9 cellular contexts compared by ENCODE assay signal in the genomic region with DNA sequence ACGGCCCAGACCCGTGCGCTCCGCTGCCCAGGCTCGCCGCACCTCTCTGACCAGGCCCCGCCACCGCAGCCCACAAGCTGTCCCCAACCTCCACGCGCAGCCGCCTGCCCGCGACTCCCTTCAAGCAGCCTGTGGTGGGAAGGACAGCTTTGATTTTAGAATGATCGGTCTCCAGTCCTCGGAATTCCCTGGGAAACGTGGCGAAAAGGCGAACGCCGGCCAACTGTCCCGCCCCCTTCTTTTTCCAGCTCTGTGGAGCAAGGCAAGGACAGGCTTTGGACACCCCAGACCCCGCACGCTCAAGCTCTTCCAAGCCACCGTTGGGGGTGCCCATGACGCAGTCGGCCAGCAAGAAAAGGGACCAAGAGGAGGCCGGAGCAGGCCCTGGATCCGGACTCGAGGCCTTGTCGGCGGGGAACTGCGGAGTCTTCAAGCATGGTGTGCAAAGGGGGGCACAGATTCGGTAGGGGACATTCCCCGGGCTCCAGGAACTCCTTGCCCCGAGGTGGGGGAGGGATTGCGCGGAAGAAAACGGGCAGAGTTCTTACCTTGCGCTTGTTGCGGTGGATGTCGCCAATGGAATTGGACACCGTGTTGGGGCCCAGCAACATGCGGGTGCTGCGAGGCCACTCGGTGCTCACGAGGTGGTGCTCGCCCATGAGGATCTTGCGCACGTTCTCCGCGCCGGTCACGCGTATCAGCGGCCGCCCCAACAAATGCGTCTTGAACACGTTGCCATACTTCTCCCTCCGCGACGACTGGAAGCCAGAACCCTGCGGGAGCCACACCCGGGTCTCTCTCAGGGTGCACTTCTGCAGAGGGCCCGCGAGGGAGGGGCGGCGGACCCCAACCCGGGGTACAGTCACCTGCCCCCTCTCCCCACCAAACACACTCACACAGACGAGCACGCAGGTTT. TPM values are rescaled to one million over a fixed set of nuclear protein-coding genes. Genes with fewer than 3 reads are reported as not detected.
DNase-seq lines count a peak whose midpoint lies in the region; ATAC-seq and TF ChIP-seq lines count a peak whose summit lies in the region.
"Had no signal": no experiment of that assay in that cellular context is flagged by ENCODE, and none has a peak within 500 bp of the region (broad histone marks: within the 10 kb centered on the region; RNA-seq: fewer than 3 reads in every experiment).

No MANE protein-coding gene starts in this region.

- H3K36me3 ChIP-seq in iPS-20b (ENCODE audit: insufficient read depth, low read depth, low read length) = no peaks in the 10 kb centered on the region

- H3K4me1 ChIP-seq in iPS-20b (ENCODE audit: insufficient read depth, low read length) = peaks cover 11% of the 10 kb centered on the region; the same call in 1 of the 2 replicates

- H3K4me3 ChIP-seq in iPS-20b (ENCODE audit: low read length) = peak overlapping the region; percentile 54; the same call in 1 of the 2 replicates

- TF ChIP-seq CTCF in GM13977 (IDR thresholded peaks at IDR 0.05; ENCODE audit: extremely low read depth, insufficient read depth, missing control alignments) = no peak

- H3K27ac ChIP-seq in iPS-20b (ENCODE audit: low read length) = no peak overlapping the region

- H3K27me3 ChIP-seq in iPS-20b (ENCODE audit: insufficient read depth, low read length) = peaks cover 99% of the 10 kb centered on the region

- 0 out of 2 replicates have a peak, but pooled peaks cover 4% of the 10 kb centered on the region for H3K9me3 ChIP-seq in iPS-20b (ENCODE audit: insufficient read depth, low read depth, low read length)

- H3K9me3 Mint-ChIP-seq in activated T-helper 17 cell treated with anti-CD3 and anti-CD28 coated beads, Interleukin-2, amount 50 U/mL, for 72 hours = no peaks in the 10 kb centered on the region

- H3K4me3 Mint-ChIP-seq in activated T-helper 17 cell treated with anti-CD3 and anti-CD28 coated beads, Interleukin-2, amount 50 U/mL, for 72 hours = peak overlapping the region; percentile 5

- H3K4me1 Mint-ChIP-seq in activated T-helper 17 cell treated with anti-CD3 and anti-CD28 coated beads, Interleukin-2, amount 50 U/mL, for 72 hours = peaks cover 14% of the 10 kb centered on the region

- intact Hi-C loops in sciatic nerve (cut with DNase I) = no loop called here

- in situ Hi-C loops in GM13977 (cut with MboI; ENCODE audit: low pct_unique_long_range_greater_than_20kb, low sequenced_read_pairs, unreplicated experiment) = no loop called here

- H3K36me3 Mint-ChIP-seq in activated T-helper 17 cell treated with anti-CD3 and anti-CD28 coated beads, Interleukin-2, amount 50 U/mL, for 72 hours (ENCODE audit: low read depth) = peaks cover 8% of the 10 kb centered on the region

- DNase-seq in GM13977 (ENCODE audit: low spot score) (peak; percentile 33), sciatic nerve (ENCODE audit: low spot score) (peak; percentile 68), NCI-H526 treated with DMSO at 0.1 percent for 48 hours (lab: John Stamatoyannopoulos, UW) (no peak)
- DNase-seq: NCI-H774 had no signal

- H3K27ac Mint-ChIP-seq in activated T-helper 17 cell treated with anti-CD3 and anti-CD28 coated beads, Interleukin-2, amount 50 U/mL, for 72 hours = no peak overlapping the region

- H3K27me3 Mint-ChIP-seq in activated T-helper 17 cell treated with anti-CD3 and anti-CD28 coated beads, Interleukin-2, amount 50 U/mL, for 72 hours = peaks cover 36% of the 10 kb centered on the region

- ATAC-seq in activated T-helper 17 cell treated with anti-CD3 and anti-CD28 coated beads, Interleukin-2, amount 50 U/mL, for 72 hours (replicated peaks) = no peak
- ATAC-seq in sciatic nerve (peak; percentile 1), HG03457 (IDR thresholded peaks at IDR 0.05; ENCODE audit: unreplicated experiment) (no peak), GM21717 (IDR thresholded peaks at IDR 0.05; ENCODE audit: unreplicated experiment) (no peak), GM21723 (IDR thresholded peaks at IDR 0.05; ENCODE audit: unreplicated experiment) (no peak)

- no peak overlapping the region for H3K9ac ChIP-seq in iPS-20b (ENCODE audit: low read depth, low read length)

RNA-seq across cellular contexts. Expression of a gene that starts 4.0 kb away (rescaled TPM):
- total RNA-seq in activated T-helper 17 cell treated with anti-CD3 and anti-CD28 coated beads, Interleukin-2, amount 50 U/mL, for 72 hours = under 1 TPM in 1 of 2 donors, not detected in 1; 0.05 TPM
- 12.7 TPM for total RNA-seq in sciatic nerve

Comparison
In these comparisons a context has a peak if more than half of its experiments do, and no peak if none do; other contexts are left out.
1. RNA of a gene that starts 4.0 kb away (total RNA-seq): 12.7 TPM in sciatic nerve (single experiment); 0.05 TPM in activated T-helper 17 cell treated with anti-CD3 and anti-CD28 coated beads, Interleukin-2, amount 50 U/mL, for 72 hours; every median in the first group is over 10 times any median in the second.